In genomic region chr1:112502827-112503226, GRCh38 we compare ENCODE assay signal across 10 cellular contexts. TPM values are rescaled to one million over a fixed set of nuclear protein-coding genes. Genes with fewer than 3 reads are reported as not detected.
A peak's percentile ranks its signal among the peaks of the same experiment; 100 is the strongest.
DNase-seq lines count a peak whose midpoint lies in the region; ATAC-seq, FAIRE-seq and TF ChIP-seq lines count a peak whose summit lies in the region.
"Had no signal": no experiment of that assay in that cellular context is flagged by ENCODE, and none has a peak within 500 bp of the region (broad histone marks: within the 10 kb centered on the region; RNA-seq: fewer than 3 reads in every experiment).

No MANE protein-coding gene starts in this region.

- H3K27ac ChIP-seq in hepatocyte (no peak overlapping the region), testis (peak overlapping the region in 1 of 2 donors; percentile 12)

- TF ChIP-seq POLR2A in testis (IDR thresholded peaks at IDR 0.05) = no peak

- FAIRE-seq in HTR-8/SVneo (lab: Jason Lieb, UNC) = no peak

- H3K27me3 ChIP-seq in hepatocyte (peaks cover 30% of the 10 kb centered on the region), testis (no peaks in the 10 kb centered on the region)
- H3K27me3 ChIP-seq: ovary had no signal

- ATAC-seq in activated B cell treated with CpG ODN at 0.5 μM for 24 hours (ENCODE audit: low read depth) (no peak), GM19035 (IDR thresholded peaks at IDR 0.05; ENCODE audit: unreplicated experiment) (no peak)

- peaks cover 45% of the 10 kb centered on the region for H3K27me3 Mint-ChIP-seq in activated naive CD8-positive, alpha-beta T cell
- peaks cover 68% of the 10 kb centered on the region for H3K27me3 Mint-ChIP-seq in activated naive CD8-positive, alpha-beta T cell treated with anti-CD3 and anti-CD28 coated beads for 36 hours
- H3K27me3 Mint-ChIP-seq in activated B cell treated with CpG ODN at 0.5 μM for 24 hours = peaks cover 50% of the 10 kb centered on the region

- DNase-seq in activated naive CD8-positive, alpha-beta T cell treated with anti-CD3 and anti-CD28 coated beads for 36 hours = no peak
- DNase-seq in activated B cell treated with CpG ODN at 0.5 μM for 24 hours (no peak), hepatocyte (ENCODE audit: low spot score) (no peak), testis (peak; percentile 54), NCI-H1694 treated with DMSO at 0.1 percent for 48 hours (lab: John Stamatoyannopoulos, UW) (no peak), HTR-8/SVneo (ENCODE audit: insufficient read length, low spot score) (no peak)
- DNase-seq: OCI-M1 had no signal

- H3K79me2 ChIP-seq in hepatocyte = no peaks in the 10 kb centered on the region

- CTCF ChIA-PET in activated B cell treated with CpG ODN at 0.5 μM for 24 hours (lab: Charles Lee) = interaction anchor here (1.5 to 5.2 kb wide), 7 partner anchors 9 to 207 kb away, joined by 4 to 50 read pairs (median 8); partner anchors contain the start of genes CTTNBP2NL and RHOC

- H3K27ac Mint-ChIP-seq in activated naive CD8-positive, alpha-beta T cell = no peak overlapping the region
- H3K27ac Mint-ChIP-seq in activated naive CD8-positive, alpha-beta T cell treated with anti-CD3 and anti-CD28 coated beads for 36 hours = no peak overlapping the region
- no peak overlapping the region for H3K27ac Mint-ChIP-seq in activated B cell treated with CpG ODN at 0.5 μM for 24 hours

- peak overlapping the region; percentile 72 for H3K4me3 Mint-ChIP-seq in activated naive CD8-positive, alpha-beta T cell
- H3K4me3 Mint-ChIP-seq in activated naive CD8-positive, alpha-beta T cell treated with anti-CD3 and anti-CD28 coated beads for 36 hours = no peak overlapping the region
- peak overlapping the region; percentile 38 for H3K4me3 Mint-ChIP-seq in activated B cell treated with CpG ODN at 0.5 μM for 24 hours

- H3K4me1 ChIP-seq in hepatocyte (ENCODE audit: insufficient read depth) (peaks cover 37% of the 10 kb centered on the region), testis (peaks cover 48% of the 10 kb centered on the region)

- H3K4me1 Mint-ChIP-seq in activated naive CD8-positive, alpha-beta T cell (ENCODE audit: low read depth) = peaks cover 7% of the 10 kb centered on the region
- peaks cover 7% of the 10 kb centered on the region for H3K4me1 Mint-ChIP-seq in activated naive CD8-positive, alpha-beta T cell treated with anti-CD3 and anti-CD28 coated beads for 36 hours
- H3K4me1 Mint-ChIP-seq in activated B cell treated with CpG ODN at 0.5 μM for 24 hours = peaks cover 42% of the 10 kb centered on the region

- no peaks in the 10 kb centered on the region for H3K9me3 ChIP-seq in hepatocyte (ENCODE audit: low read depth)
- H3K9me3 ChIP-seq in testis = no peaks in the 10 kb centered on the region
- H3K9me3 ChIP-seq: ovary had no signal

- intact Hi-C loops in activated B cell treated with CpG ODN at 0.5 μM for 24 hours (cut with micrococcal nuclease) (loop anchor here (1.0 to 10.0 kb wide), 3 partner anchors 37 to 204 kb away; partner anchors contain the start of genes MOV10 and RHOC), testis (cut with DNase I; ENCODE audit: low total_unique reads) (loop anchor here (5.0 kb wide), 2 partner anchors 114 to 204 kb away; partner anchors contain the start of genes CAPZA1, RHOC and ST7L)

- H3K36me3 ChIP-seq in hepatocyte (replicated peaks; ENCODE audit: insufficient read depth, low read depth) = no peaks in the 10 kb centered on the region
- no peaks in the 10 kb centered on the region for H3K36me3 ChIP-seq in testis (ENCODE audit: low read depth, missing control alignments)
- H3K36me3 ChIP-seq: ovary had no signal

- POLR2A ChIA-PET in activated B cell treated with CpG ODN at 0.5 μM for 24 hours (lab: Charles Lee) = interaction anchor here (1.0 to 1.5 kb wide), 3 partner anchors 36 to 205 kb away, joined by 3 to 9 read pairs (median 3); no protein-coding TSS in a partner anchor

- H3K9me3 Mint-ChIP-seq in activated naive CD8-positive, alpha-beta T cell (ENCODE audit: low read depth) = no peaks in the 10 kb centered on the region
- H3K9me3 Mint-ChIP-seq in activated naive CD8-positive, alpha-beta T cell treated with anti-CD3 and anti-CD28 coated beads for 36 hours = no peaks in the 10 kb centered on the region
- H3K9me3 Mint-ChIP-seq in activated B cell treated with CpG ODN at 0.5 μM for 24 hours = no peaks in the 10 kb centered on the region

- no peaks in the 10 kb centered on the region for H4K20me1 ChIP-seq in hepatocyte (ENCODE audit: insufficient read depth, poor library complexity, severe bottlenecking)

- no peaks in the 10 kb centered on the region for H3K36me3 Mint-ChIP-seq in activated naive CD8-positive, alpha-beta T cell
- no peaks in the 10 kb centered on the region for H3K36me3 Mint-ChIP-seq in activated naive CD8-positive, alpha-beta T cell treated with anti-CD3 and anti-CD28 coated beads for 36 hours
- no peaks in the 10 kb centered on the region for H3K36me3 Mint-ChIP-seq in activated B cell treated with CpG ODN at 0.5 μM for 24 hours (ENCODE audit: low read depth)

- peak overlapping the region; percentile 95 for H3K4me2 ChIP-seq in hepatocyte

- WGBS in hepatocyte (ENCODE audit: low lambda C conversion rate, missing lambda C conversion rate) = 61% methylated on average over 2 of the region's 2 CpGs
- WGBS in testis, 2 donors = 29 to 30% methylated on average over 2 of the region's 2 CpGs

- H3K9me2 ChIP-seq in hepatocyte (replicated peaks; ENCODE audit: insufficient read depth) = no peaks in the 10 kb centered on the region

- no peak for TF ChIP-seq CTCF in activated B cell treated with CpG ODN at 0.5 μM for 24 hours (IDR thresholded peaks at IDR 0.05)
- no peak for TF ChIP-seq CTCF in hepatocyte (IDR thresholded peaks at IDR 0.05; ENCODE audit: poor library complexity)
- no peak for TF ChIP-seq CTCF in testis (IDR thresholded peaks at IDR 0.05)

- H3K4me3 ChIP-seq in hepatocyte = no peak overlapping the region
- H3K4me3 ChIP-seq in testis = no peak overlapping the region

- no peak overlapping the region for H2AFZ ChIP-seq in hepatocyte

RNA-seq across cellular contexts. Expression of gene WNT2B, which starts 5.9 kb away (rescaled TPM):
- total RNA-seq in activated naive CD8-positive, alpha-beta T cell treated with anti-CD3 and anti-CD28 coated beads for 36 hours = not detected
- total RNA-seq in activated B cell treated with CpG ODN at 0.5 μM for 24 hours (1.0 and 1.4 TPM in 2 replicates), hepatocyte (2.4 and 2.7 TPM in 2 replicates), testis (10 to 100 TPM; 10.6 to 14.7 TPM)
- polyA plus RNA-seq in hepatocyte (3.7 and 3.8 TPM in 2 replicates), testis (ENCODE audit: insufficient read depth, low read depth, low replicate concordance) (9.1 TPM)
